Comparison of ENCODE assay signal across 20 cellular contexts in the genomic region with DNA sequence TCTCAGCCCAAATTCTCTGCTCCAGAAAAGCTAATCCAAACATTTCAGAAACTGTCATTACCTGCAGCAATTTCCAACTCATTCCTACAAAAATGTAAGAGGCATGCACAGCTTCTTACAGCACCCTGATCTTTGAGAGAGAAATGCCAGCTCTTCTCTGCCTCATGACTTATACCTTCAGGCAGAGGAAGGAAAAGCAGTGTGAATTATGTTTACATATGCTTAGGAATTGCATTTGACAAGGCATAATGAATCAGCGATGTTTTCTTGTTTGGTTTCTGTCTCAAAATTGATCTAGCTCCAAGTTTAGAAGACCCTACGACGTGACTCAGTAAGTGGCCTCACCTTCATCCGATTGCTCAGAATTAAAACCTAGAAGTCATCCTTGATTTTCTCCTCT. TPM values are rescaled to one million over a fixed set of nuclear protein-coding genes. Genes with fewer than 3 reads are reported as not detected.
DNase-seq lines count a peak whose midpoint lies in the region; ATAC-seq and TF ChIP-seq lines count a peak whose summit lies in the region.
"Had no signal": no experiment of that assay in that cellular context is flagged by ENCODE, and none has a peak within 500 bp of the region (broad histone marks: within the 10 kb centered on the region; RNA-seq: fewer than 3 reads in every experiment).

No MANE protein-coding gene starts in this region.

- no peaks in the 10 kb centered on the region for H3K36me3 Mint-ChIP-seq in activated CD4-positive, alpha-beta T cell treated with anti-CD3 and anti-CD28 coated beads, Interleukin-2, amount 10 ng/mL, durations not matched to agents 24 days and 14 days (ENCODE audit: low read depth)
- H3K36me3 Mint-ChIP-seq: CD14-positive monocyte had no signal

- H3K27me3 ChIP-seq in vagina: no peaks in the 10 kb centered on the region
- H3K27me3 ChIP-seq: Peyer's patch had no signal

- H3K4me1 Mint-ChIP-seq in activated CD4-positive, alpha-beta T cell treated with anti-CD3 and anti-CD28 coated beads, Interleukin-2, amount 10 ng/mL, durations not matched to agents 24 days and 14 days: no peaks in the 10 kb centered on the region
- H3K4me1 Mint-ChIP-seq: CD14-positive monocyte had no signal

- H3K27ac Mint-ChIP-seq in activated CD4-positive, alpha-beta T cell treated with anti-CD3 and anti-CD28 coated beads, Interleukin-2, amount 10 ng/mL, durations not matched to agents 24 days and 14 days: no peak overlapping the region
- H3K27ac Mint-ChIP-seq: CD14-positive monocyte had no signal

- H3K36me3 ChIP-seq in vagina: no peaks in the 10 kb centered on the region
- H3K36me3 ChIP-seq: Peyer's patch had no signal

- ATAC-seq in SK-N-SH treated with all-trans-retinoic acid at 6 μM for 48 hours (peak; percentile 49; the same call in 1 of the 3 replicates), GM18519 (IDR thresholded peaks at IDR 0.05; ENCODE audit: low FRiP score, unreplicated experiment) (no peak), GM19023 (IDR thresholded peaks at IDR 0.05; ENCODE audit: unreplicated experiment) (no peak)
- ATAC-seq: Right ventricle myocardium inferior had no signal

- no peaks in the 10 kb centered on the region for H3K4me1 ChIP-seq in vagina
- H3K4me1 ChIP-seq: Peyer's patch had no signal

- no peaks in the 10 kb centered on the region for H3K27me3 Mint-ChIP-seq in activated CD4-positive, alpha-beta T cell treated with anti-CD3 and anti-CD28 coated beads, Interleukin-2, amount 10 ng/mL, durations not matched to agents 24 days and 14 days

- TF ChIP-seq POLR2A in vagina (IDR thresholded peaks at IDR 0.05): no peak

- DNase-seq in activated CD4-positive, alpha-beta T cell treated with anti-CD3 and anti-CD28 coated beads, Interleukin-2, amount 10 ng/mL, durations not matched to agents 24 days and 14 days: peak; percentile 20
- no peak for DNase-seq in activated CD4-positive, alpha-beta T cell treated with anti-CD3 and anti-CD28 coated beads for 48 hours
- peak; percentile 88 for DNase-seq in epithelial cell of esophagus (ENCODE audit: low read depth)
- no peak for DNase-seq in vagina (ENCODE audit: extremely low spot score in 2 of 2)
- DNase-seq in DMS53 (lab: John Stamatoyannopoulos, UW): no peak
- DNase-seq: DMS79 treated with DMSO at 0.1 percent for 48 hours, GDM1, NCI-H1048, NCI-H1436, NCI-H1930, NCI-H226, NCI-H524 treated with DMSO at 0.1 percent for 48 hours, Peyer's patch had no signal

- no peaks in the 10 kb centered on the region for H3K9me3 ChIP-seq in vagina
- H3K9me3 ChIP-seq: Peyer's patch had no signal

- intact Hi-C loops in activated CD4-positive, alpha-beta T cell treated with anti-CD3 and anti-CD28 coated beads, Interleukin-2, amount 10 ng/mL, durations not matched to agents 24 days and 14 days (cut with micrococcal nuclease): no loop called here
- intact Hi-C loops in vagina (cut with DNase I): no loop called here

- no peaks in the 10 kb centered on the region for H3K9me3 Mint-ChIP-seq in activated CD4-positive, alpha-beta T cell treated with anti-CD3 and anti-CD28 coated beads, Interleukin-2, amount 10 ng/mL, durations not matched to agents 24 days and 14 days
- H3K9me3 Mint-ChIP-seq: CD14-positive monocyte had no signal

- no peak for TF ChIP-seq CTCF in epithelial cell of esophagus (IDR thresholded peaks at IDR 0.05; ENCODE audit: insufficient read depth, low read depth, low read length, missing control alignments)
- TF ChIP-seq CTCF in vagina (IDR thresholded peaks at IDR 0.05): no peak

- no peak overlapping the region for H3K4me3 Mint-ChIP-seq in activated CD4-positive, alpha-beta T cell treated with anti-CD3 and anti-CD28 coated beads, Interleukin-2, amount 10 ng/mL, durations not matched to agents 24 days and 14 days
- H3K4me3 Mint-ChIP-seq: CD14-positive monocyte had no signal

- H3K4me3 ChIP-seq in epithelial cell of esophagus (ENCODE audit: low read length) (no peak overlapping the region), vagina (no peak overlapping the region)
- H3K4me3 ChIP-seq: Peyer's patch had no signal

- no peak overlapping the region for H3K27ac ChIP-seq in vagina
- H3K27ac ChIP-seq: 22Rv1, HL-60, Peyer's patch had no signal

TF ChIP-seq in SK-N-SH treated with all-trans-retinoic acid at 6 μM for 48 hours, 23 proteins besides CTCF, POLR2A, EP300 and RAD21:
- no peak for TF ChIP-seq OSR1 (CRISPR knock-in tag; IDR thresholded peaks at IDR 0.05)
- TF ChIP-seq ARNTL (CRISPR knock-in tag; IDR thresholded peaks at IDR 0.05; ENCODE audit: borderline replicate concordance, low read depth): no peak
- no peak for TF ChIP-seq ZFP30 (CRISPR knock-in tag; IDR thresholded peaks at IDR 0.05)
- no peak for TF ChIP-seq CSDC2 (CRISPR knock-in tag; IDR thresholded peaks at IDR 0.05)
- TF ChIP-seq GLIS3 (CRISPR knock-in tag; IDR thresholded peaks at IDR 0.05): no peak
- no peak for TF ChIP-seq CREB5 (CRISPR knock-in tag; IDR thresholded peaks at IDR 0.05; ENCODE audit: low read depth)
- TF ChIP-seq TSHZ2 (CRISPR knock-in tag; IDR thresholded peaks at IDR 0.05): no peak
- no peak for TF ChIP-seq RARB (CRISPR knock-in tag; IDR thresholded peaks at IDR 0.05)
- no peak for TF ChIP-seq ZNF565 (CRISPR knock-in tag; conservative IDR thresholded peaks at IDR 0.05; ENCODE audit: low read depth)
- TF ChIP-seq ZNF8 (CRISPR knock-in tag; IDR thresholded peaks at IDR 0.05): no peak
- no peak for TF ChIP-seq SNAI2 (CRISPR knock-in tag; IDR thresholded peaks at IDR 0.05)
- no peak for TF ChIP-seq ISL1 (CRISPR knock-in tag; IDR thresholded peaks at IDR 0.05)

RNA-seq across cellular contexts. Expression of gene AGA, which starts 21.8 kb away (rescaled TPM):
- total RNA-seq in activated CD4-positive, alpha-beta T cell treated with anti-CD3 and anti-CD28 coated beads, Interleukin-2, amount 10 ng/mL, durations not matched to agents 24 days and 14 days: 15.1 and 15.6 TPM in 2 replicates
- total RNA-seq in vagina: 26.3 TPM

Comparison
In these comparisons a context has a peak if more than half of its experiments do, and no peak if none do; other contexts are left out.
1. DNase-seq: peak in activated CD4-positive, alpha-beta T cell treated with anti-CD3 and anti-CD28 coated beads, Interleukin-2, amount 10 ng/mL, durations not matched to agents 24 days and 14 days (single experiment) and epithelial cell of esophagus (single experiment); none in activated CD4-positive, alpha-beta T cell treated with anti-CD3 and anti-CD28 coated beads for 48 hours (single experiment), vagina (0 of 2) and DMS53 (single experiment).